8 cellular contexts compared by ENCODE assay signal in the genomic region with DNA sequence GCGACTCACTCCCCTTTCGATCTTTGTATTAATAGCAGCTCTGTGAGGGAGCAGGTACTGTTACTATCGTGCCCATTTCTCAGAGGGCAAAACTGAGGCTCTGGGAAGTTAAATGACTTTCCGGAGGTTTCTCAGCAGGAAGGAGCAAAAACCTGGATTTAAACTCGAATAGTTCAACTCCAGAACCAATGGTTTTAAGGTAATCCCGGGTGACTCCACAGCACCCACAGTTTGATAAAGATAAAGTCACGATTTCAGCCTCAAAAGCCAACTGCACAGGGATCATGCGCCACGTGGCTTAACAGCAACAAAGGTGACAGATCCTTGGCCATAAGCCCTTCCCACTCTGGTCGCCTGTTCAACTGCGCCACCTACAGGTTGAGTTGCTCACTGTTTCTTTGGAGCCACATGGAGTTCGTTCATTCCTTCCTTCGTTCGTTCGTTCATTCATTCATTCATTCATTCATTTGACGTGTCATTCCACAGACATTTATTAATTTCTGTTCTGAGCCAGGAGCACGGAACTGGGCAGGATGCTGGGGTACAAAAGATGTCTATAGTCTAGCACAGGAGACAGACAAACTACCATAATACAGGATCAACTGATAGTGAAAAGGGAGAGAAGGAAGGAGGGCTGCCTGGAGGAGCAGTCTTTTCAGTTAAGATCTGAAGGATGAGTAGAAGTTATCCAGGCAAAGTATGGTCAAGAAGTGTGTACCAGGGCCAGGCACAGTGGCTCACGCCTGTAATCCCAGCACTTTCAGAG.
A peak's percentile ranks its signal among the peaks of the same experiment; 100 is the strongest.
DNase-seq lines count a peak whose midpoint lies in the region; ATAC-seq, FAIRE-seq and TF ChIP-seq lines count a peak whose summit lies in the region.

No MANE protein-coding gene starts in this region.

- peaks cover 11% of the 10 kb centered on the region for H3K4me1 Mint-ChIP-seq in activated B cell treated with CpG ODN at 0.5 μM for 24 hours

- no peak overlapping the region for H3K27ac Mint-ChIP-seq in activated B cell treated with CpG ODN at 0.5 μM for 24 hours

- H4K20me1 ChIP-seq in H1 (replicated peaks in 1 of 2; ENCODE audit: control insufficient read depth in 1 of 2, insufficient read depth in 2 of 2, low read length in 2 of 2), result no peaks in the 10 kb centered on the region

- H3K23me2 ChIP-seq in H1 (ENCODE audit: low read depth, low read length), result no peaks in the 10 kb centered on the region; the same call in none of the 2 replicates

- TF ChIP-seq CTCF in activated B cell treated with CpG ODN at 0.5 μM for 24 hours (IDR thresholded peaks at IDR 0.05), result no peak
- TF ChIP-seq CTCF in H1 (IDR thresholded peaks at IDR 0.05; ENCODE audit: control extremely low read depth in 1 of 3, insufficient read depth in 1 of 3, low read depth in 1 of 3, low read length in 3 of 3), result peak; percentile 73 to 99 (median 88)

- no peak overlapping the region for H4K5ac ChIP-seq in H1 (ENCODE audit: insufficient read length, low read depth, low read length)

- POLR2A ChIA-PET in activated B cell treated with CpG ODN at 0.5 μM for 24 hours (lab: Charles Lee) (no interaction called here), H1 (lab: Charles Lee; ENCODE audit: partially characterized antibody) (interaction anchor here (1.1 kb wide), 1 partner anchor 50 kb away, joined by 3 read pairs; no protein-coding TSS in a partner anchor)

- H4K8ac ChIP-seq in H1 (ENCODE audit: extremely low read depth, insufficient read depth, low read length), result no peak overlapping the region
- H4K8ac ChIP-seq in mesenchymal stem cell (ENCODE audit: low read length), result no peak overlapping the region

- WGBS in H1 (ENCODE audit: extremely low coverage in 1 of 2, insufficient coverage in 1 of 2, insufficient read length in 1 of 2, insufficient replicate concordance in 2 of 2, low coverage in 1 of 2, low lambda C conversion rate in 2 of 2, missing lambda C conversion rate in 1 of 2), 2 experiments, result 44% methylated on average over 18 of the region's 18 CpGs; no CpG with 5 or more reads in 1 of the 2 experiments
- WGBS in mesenchymal stem cell, result 52% methylated on average over 17 of the region's 18 CpGs

- H3K36me3 ChIP-seq in H1 (ENCODE audit: control insufficient read depth in 2 of 4, insufficient read depth in 4 of 4, low read length in 3 of 4) (no peaks in the 10 kb centered on the region), mesenchymal stem cell (ENCODE audit: control insufficient read depth in 1 of 2, insufficient read depth in 2 of 2, low read depth in 1 of 2, low read length in 2 of 2) (no peaks in the 10 kb centered on the region)

- CTCF ChIA-PET in activated B cell treated with CpG ODN at 0.5 μM for 24 hours (lab: Charles Lee), result no interaction called here
- CTCF ChIA-PET in H1 (lab: Charles Lee; ENCODE audit: partially characterized antibody), result interaction anchor here (0.6 to 10.8 kb wide), 22 partner anchors 12 to 294 kb away, joined by 3 to 110 read pairs (median 4); no protein-coding TSS in a partner anchor

- no peaks in the 10 kb centered on the region for H3K9me3 ChIP-seq in H1 (ENCODE audit: insufficient read depth in 2 of 2, low read depth in 1 of 2, low read length in 1 of 2)
- no peaks in the 10 kb centered on the region for H3K9me3 ChIP-seq in mesenchymal stem cell (ENCODE audit: control insufficient read depth, low read length)

- H3K18ac ChIP-seq in H1 (ENCODE audit: extremely low read depth, low read length) (peak overlapping the region; percentile 53; the same call in 1 of the 2 replicates), mesenchymal stem cell (ENCODE audit: low read depth in 1 of 2, low read length in 2 of 2) (no peak overlapping the region)

- DNase-seq in SHP77 (lab: John Stamatoyannopoulos, UW) (peak; percentile 8 to 15), SHP77 treated with DMSO at 0.1 percent for 48 hours (lab: John Stamatoyannopoulos, UW) (no peak), NCI-H1092 (lab: John Stamatoyannopoulos, UW) (peak; percentile 47), activated B cell treated with CpG ODN at 0.5 μM for 24 hours (peak; percentile 26), H1 (ENCODE audit: low read depth in 1 of 2, low spot score in 2 of 2) (peak; percentile 56 to 92), mesenchymal stem cell (peak; percentile 6), NCI-H1436 (lab: John Stamatoyannopoulos, UW) (no peak)
- DNase-seq in stimulated activated CD8-positive, alpha-beta memory T cell treated with anti-CD3 and anti-CD28 coated beads, Interleukin-7, amount 100 ng/mL, for 48 hours (ENCODE audit: extremely low read depth in 1 of 2, low read depth in 1 of 2), result peak; percentile 21 to 38

- no peak overlapping the region for H2BK20ac ChIP-seq in H1 (ENCODE audit: low read length)

- H3K4me3 ChIP-seq in H1 (ENCODE audit: extremely low read depth in 1 of 4, insufficient read depth in 2 of 4, low read depth in 3 of 4, low read length in 4 of 4) (no peak overlapping the region), mesenchymal stem cell (ENCODE audit: insufficient read depth in 1 of 2, low read depth in 1 of 2, low read length in 2 of 2) (peak overlapping the region in 1 of 2 experiments; percentile 64)

- H3K9ac ChIP-seq in H1 (replicated peaks in 1 of 4; ENCODE audit: extremely low read depth in 1 of 4, low read depth in 3 of 4, low read length in 3 of 4) (no peak overlapping the region), mesenchymal stem cell (ENCODE audit: low read length) (peak overlapping the region; percentile 28)

- no peak overlapping the region for H3K4ac ChIP-seq in H1 (replicated peaks; ENCODE audit: insufficient read length, low read depth, low read length)
- H3K4ac ChIP-seq in mesenchymal stem cell (ENCODE audit: low read depth in 1 of 2, low read length in 2 of 2), result no peak overlapping the region

- H2AFZ ChIP-seq in H1 (ENCODE audit: low read length) (no peak overlapping the region), mesenchymal stem cell (ENCODE audit: low read depth, low read length) (no peak overlapping the region)

- H3K4me2 ChIP-seq in H1 (ENCODE audit: insufficient read depth in 1 of 2, low read depth in 2 of 2, low read length in 2 of 2) (no peak overlapping the region; a peak in 1 of 4 replicates), mesenchymal stem cell (ENCODE audit: low read length, poor library complexity, severe bottlenecking) (no peak overlapping the region)

- FAIRE-seq in H1 (lab: Jason Lieb, UNC), result peak; percentile 100

- H3K79me2 ChIP-seq in H1 (ENCODE audit: control insufficient read depth in 1 of 2, insufficient read depth in 2 of 2, low read length in 2 of 2), result no peaks in the 10 kb centered on the region

- H3K56ac ChIP-seq in H1 (replicated peaks; ENCODE audit: insufficient read length, low read depth, low read length), result no peak overlapping the region

- H2AK5ac ChIP-seq in H1 (ENCODE audit: low read depth, low read length), result no peak overlapping the region
- H2AK5ac ChIP-seq in mesenchymal stem cell (ENCODE audit: low read length, severe bottlenecking), result no peak overlapping the region

- peaks cover 0 to 8% (median 3%) of the 10 kb centered on the region in 4 experiments; a peak in 3 of 7 replicates for H3K4me1 ChIP-seq in H1 (replicated peaks in 1 of 4; ENCODE audit: control insufficient read depth in 3 of 4, insufficient read depth in 4 of 4, low read length in 3 of 4)
- no peaks in the 10 kb centered on the region for H3K4me1 ChIP-seq in mesenchymal stem cell (ENCODE audit: control insufficient read depth, insufficient read depth, low read depth, low read length)

- H2BK5ac ChIP-seq in H1 (ENCODE audit: low read depth, low read length), result no peak overlapping the region
- H2BK5ac ChIP-seq in mesenchymal stem cell (ENCODE audit: low read depth, low read length, poor library complexity, severe bottlenecking), result no peak overlapping the region

- peaks cover 26% of the 10 kb centered on the region for H3K27me3 Mint-ChIP-seq in activated B cell treated with CpG ODN at 0.5 μM for 24 hours

- H3K27ac ChIP-seq in H1 (ENCODE audit: low read depth, low read length) (no peak overlapping the region), mesenchymal stem cell (ENCODE audit: low read length, poor library complexity, severe bottlenecking) (no peak overlapping the region)

- H4K91ac ChIP-seq in H1 (replicated peaks; ENCODE audit: insufficient read length, low read length) (no peak overlapping the region), mesenchymal stem cell (ENCODE audit: low read length) (no peak overlapping the region)

- H3K14ac ChIP-seq in H1 (ENCODE audit: insufficient read length), result no peak overlapping the region
- no peak overlapping the region for H3K14ac ChIP-seq in mesenchymal stem cell (ENCODE audit: low read length in 2 of 2)

- H2BK15ac ChIP-seq in H1 (ENCODE audit: low read length), result no peak overlapping the region
- H2BK15ac ChIP-seq in mesenchymal stem cell (ENCODE audit: low read depth, poor library complexity, severe bottlenecking), result no peak overlapping the region

- TF ChIP-seq RAD21 in H1 (IDR thresholded peaks at IDR 0.05 in 1 of 2, conservative IDR thresholded peaks at IDR 0.05 in 1 of 2; ENCODE audit: low read depth in 2 of 2, low read length in 2 of 2), result peak; percentile 82 to 84

- H3K27me3 ChIP-seq in H1 (replicated peaks in 1 of 4; ENCODE audit: control insufficient read depth in 3 of 4, extremely low read depth in 1 of 4, insufficient read depth in 3 of 4, low read length in 3 of 4), result peaks cover 0 to 9% (median 3%) of the 10 kb centered on the region in 4 experiments; a peak in 4 of 7 replicates
- peaks cover 0 to 50% of the 10 kb centered on the region in 2 experiments for H3K27me3 ChIP-seq in mesenchymal stem cell (ENCODE audit: control insufficient read depth in 1 of 2, insufficient read depth in 1 of 2, low read length in 2 of 2)

- H3K79me1 ChIP-seq in H1 (ENCODE audit: low read depth, low read length) (no peaks in the 10 kb centered on the region), mesenchymal stem cell (replicated peaks; ENCODE audit: low read length, poor library complexity, severe bottlenecking) (no peaks in the 10 kb centered on the region)

- no peak for TF ChIP-seq POLR2A in H1 (IDR thresholded peaks at IDR 0.05; ENCODE audit: control extremely low read depth in 1 of 2, low read depth in 2 of 2, low read length in 2 of 2)

- intact Hi-C loops in activated B cell treated with CpG ODN at 0.5 μM for 24 hours (cut with micrococcal nuclease), result loop anchor here (1.0 to 2.0 kb wide), 3 partner anchors 1240 to 1394 kb away; no protein-coding TSS in a partner anchor

- no peaks in the 10 kb centered on the region for H3K9me3 Mint-ChIP-seq in activated B cell treated with CpG ODN at 0.5 μM for 24 hours

- no peaks in the 10 kb centered on the region for H3K36me3 Mint-ChIP-seq in activated B cell treated with CpG ODN at 0.5 μM for 24 hours (ENCODE audit: low read depth)

- ATAC-seq in activated B cell treated with CpG ODN at 0.5 μM for 24 hours (ENCODE audit: low read depth), result peak; percentile 73

- H2BK120ac ChIP-seq in H1 (replicated peaks; ENCODE audit: low read depth, low read length) (no peak overlapping the region), mesenchymal stem cell (ENCODE audit: low read depth, low read length) (no peak overlapping the region)

- peak overlapping the region; percentile 60; the same call in 1 of the 2 replicates for H2BK12ac ChIP-seq in H1 (ENCODE audit: low read depth, low read length)
- H2BK12ac ChIP-seq in mesenchymal stem cell (ENCODE audit: low read length in 2 of 2), result no peak overlapping the region

- H3K23ac ChIP-seq in H1 (ENCODE audit: insufficient read length) (no peak overlapping the region), mesenchymal stem cell (ENCODE audit: low read length in 2 of 2) (no peak overlapping the region)

- peak overlapping the region; percentile 46 for H3K4me3 Mint-ChIP-seq in activated B cell treated with CpG ODN at 0.5 μM for 24 hours

- TF ChIP-seq EP300 in H1 (IDR thresholded peaks at IDR 0.05; ENCODE audit: borderline replicate concordance in 1 of 2, low read depth in 2 of 2, low read length in 2 of 2), result no peak

Comparison
In these comparisons a context has a peak if more than half of its experiments do, and no peak if none do; other contexts are left out.
1. DNase-seq: peak in SHP77 (2 of 2), NCI-H1092 (single experiment), activated B cell treated with CpG ODN at 0.5 μM for 24 hours (single experiment), H1 (2 of 2), mesenchymal stem cell (single experiment) and stimulated activated CD8-positive, alpha-beta memory T cell treated with anti-CD3 and anti-CD28 coated beads, Interleukin-7, amount 100 ng/mL, for 48 hours (2 of 2); none in SHP77 treated with DMSO at 0.1 percent for 48 hours (single experiment) and NCI-H1436 (single experiment).